9 cellular contexts compared by ENCODE assay signal in the genomic region with DNA sequence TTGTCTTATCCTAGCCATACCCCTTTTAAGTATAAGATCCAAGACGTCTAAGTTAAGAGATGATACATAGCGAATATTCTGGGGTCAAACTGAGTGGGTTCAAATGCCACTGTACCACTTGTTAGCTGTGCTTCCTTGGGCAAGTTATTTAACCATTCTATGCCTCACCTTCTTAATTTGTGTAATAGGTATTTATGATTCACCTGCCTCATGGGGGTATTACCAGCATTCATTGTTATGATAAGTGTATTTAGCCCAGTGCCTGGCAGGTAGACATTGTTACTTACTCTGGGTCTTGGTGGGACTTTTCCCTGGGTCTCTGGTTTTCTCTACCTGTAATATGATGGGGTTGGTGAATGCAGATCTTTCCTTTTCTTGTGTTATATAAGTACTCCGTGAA. TPM values are rescaled to one million over a fixed set of nuclear protein-coding genes. Genes with fewer than 3 reads are reported as not detected.
DNase-seq lines count a peak whose midpoint lies in the region; ATAC-seq and TF ChIP-seq lines count a peak whose summit lies in the region.
"Had no signal": no experiment of that assay in that cellular context is flagged by ENCODE, and none has a peak within 500 bp of the region (broad histone marks: within the 10 kb centered on the region; RNA-seq: fewer than 3 reads in every experiment).

No MANE protein-coding gene starts in this region.

- WGBS in spleen, 5 donors: 50 to 61% (median 57%) methylated on average over 3 of the region's 3 CpGs

- no peak for ATAC-seq in activated CD4-positive, alpha-beta T cell treated with anti-CD3 and anti-CD28 coated beads for 36 hours

- H3K9me3 Mint-ChIP-seq in activated CD4-positive, alpha-beta T cell treated with anti-CD3 and anti-CD28 coated beads for 36 hours (ENCODE audit: low read depth): no peaks in the 10 kb centered on the region

- H3K4me1 Mint-ChIP-seq in activated CD4-positive, alpha-beta T cell treated with anti-CD3 and anti-CD28 coated beads for 36 hours: peaks cover 62% of the 10 kb centered on the region

- H3K27me3 Mint-ChIP-seq in activated CD4-positive, alpha-beta T cell treated with anti-CD3 and anti-CD28 coated beads for 36 hours: no peaks in the 10 kb centered on the region

- H3K4me3 Mint-ChIP-seq in activated CD4-positive, alpha-beta T cell treated with anti-CD3 and anti-CD28 coated beads for 36 hours: peak overlapping the region; percentile 88

- H3K9me3 ChIP-seq in SK-N-MC (ENCODE audit: low read depth, low read length) (no peaks in the 10 kb centered on the region), spleen (no peaks in the 10 kb centered on the region)

- POLR2A ChIA-PET in activated CD4-positive, alpha-beta T cell treated with anti-CD3 and anti-CD28 coated beads for 36 hours (lab: Charles Lee): interaction anchor here (0.7 to 1.4 kb wide), 2 partner anchors 70 to 178 kb away, joined by 3 read pairs; no protein-coding TSS in a partner anchor

- no peak for DNase-seq in activated CD4-positive, alpha-beta T cell treated with anti-CD3 and anti-CD28 coated beads for 36 hours
- DNase-seq in activated CD4-positive, alpha-beta T cell treated with anti-CD3 and anti-CD28 coated beads, Interleukin-2, amount 50 U/mL, for 48 hours: no peak
- no peak for DNase-seq in SK-N-MC (ENCODE audit: low read depth, low spot score)
- DNase-seq in fibroblast of the aortic adventitia (ENCODE audit: low read depth): no peak
- no peak for DNase-seq in spleen
- no peak for DNase-seq in substantia nigra (lab: John Stamatoyannopoulos, UW)
- no peak for DNase-seq in activated CD4-positive, CD25-positive, alpha-beta regulatory T cell treated with anti-CD3 and anti-CD28 coated beads, Interleukin-2, amount 50 U/mL, for 72 hours
- no peak for DNase-seq in SKM-1 treated with dmso at 0.1 percent for 144 hours (lab: John Stamatoyannopoulos, UW; ENCODE audit: unreplicated experiment)
- DNase-seq: activated CD4-positive, alpha-beta T cell treated with anti-CD3 and anti-CD28 coated beads for 1 hour had no signal

- CTCF ChIA-PET in activated CD4-positive, alpha-beta T cell treated with anti-CD3 and anti-CD28 coated beads for 36 hours (lab: Charles Lee): interaction anchor here (0.7 to 1.6 kb wide), 3 partner anchors 12 to 109 kb away, joined by 3 to 5 read pairs (median 5); no protein-coding TSS in a partner anchor

- peak overlapping the region; percentile 75 for H3K9ac ChIP-seq in SK-N-MC (ENCODE audit: insufficient read length)

- H3K27ac Mint-ChIP-seq in activated CD4-positive, alpha-beta T cell treated with anti-CD3 and anti-CD28 coated beads for 36 hours: peak overlapping the region; percentile 80

- intact Hi-C loops in activated CD4-positive, alpha-beta T cell treated with anti-CD3 and anti-CD28 coated beads for 36 hours (cut with DNase I, micrococcal nuclease): loop anchor here (5.0 kb wide), 4 partner anchors 53 to 567 kb away; partner anchors contain the start of genes GALNT10 (in 1 of the 2) and SAP30L (in 1 of the 2)
- intact Hi-C loops in spleen (cut with DNase I; ENCODE audit: low total_unique reads): loop anchor here (5.0 to 10.0 kb wide), 3 partner anchors 56 to 314 kb away; partner anchors contain the start of gene SAP30L

- TF ChIP-seq CTCF in fibroblast of the aortic adventitia (IDR thresholded peaks at IDR 0.05; ENCODE audit: insufficient read depth, low read length) (no peak), spleen (IDR thresholded peaks at IDR 0.05 in 8 of 11, conservative IDR thresholded peaks at IDR 0.05 in 3 of 11) (no peak)

- TF ChIP-seq POLR2A in spleen (IDR thresholded peaks at IDR 0.05): no peak

- H3K4me1 ChIP-seq in spleen: peaks cover 37 to 78% (median 62%) of the 10 kb centered on the region in 6 donors

- H3K36me3 Mint-ChIP-seq in activated CD4-positive, alpha-beta T cell treated with anti-CD3 and anti-CD28 coated beads for 36 hours (ENCODE audit: low read depth): peaks cover 17% of the 10 kb centered on the region

- H3K27me3 ChIP-seq in spleen (replicated peaks in 1 of 7): no peaks in the 10 kb centered on the region

- H3K4me3 ChIP-seq in SK-N-MC: peak overlapping the region; percentile 82
- H3K4me3 ChIP-seq in fibroblast of the aortic adventitia (ENCODE audit: low read depth, low read length): peak overlapping the region; percentile 15
- peak overlapping the region in 2 of 8 donors; percentile 96 to 99 for H3K4me3 ChIP-seq in spleen

- H3K27ac ChIP-seq in SK-N-MC (0 out of 2 replicates have a peak overlapping the region, but pooled peaks have one; percentile 1), spleen (peak overlapping the region in 5 of 8 donors; percentile 16 to 99 (median 98)), substantia nigra (ENCODE audit: low read depth, low read length, poor library complexity, severe bottlenecking) (no peak overlapping the region)

- peaks cover 15% of the 10 kb centered on the region for H3K36me3 ChIP-seq in SK-N-MC (ENCODE audit: insufficient read depth, low read length)
- H3K36me3 ChIP-seq in spleen: no peaks in the 10 kb centered on the region

RNA-seq across cellular contexts. Expression of gene LARP1, which starts 3.8 kb away (rescaled TPM):
- total RNA-seq in activated CD4-positive, alpha-beta T cell treated with anti-CD3 and anti-CD28 coated beads for 36 hours: 100 to 1,000 TPM; 225 to 339 TPM
- total RNA-seq in fibroblast of the aortic adventitia (ENCODE audit: low replicate concordance): 66.8 and 114 TPM in 2 replicates
- total RNA-seq in spleen: 100 to 1,000 TPM; 111 to 168 (median 142) TPM
- polyA plus RNA-seq in spleen: 10 to 100 TPM; 13.8 to 32.2 (median 15.3) TPM
